Comparison of ENCODE assay signal across 1 cellular context in the genomic region with DNA sequence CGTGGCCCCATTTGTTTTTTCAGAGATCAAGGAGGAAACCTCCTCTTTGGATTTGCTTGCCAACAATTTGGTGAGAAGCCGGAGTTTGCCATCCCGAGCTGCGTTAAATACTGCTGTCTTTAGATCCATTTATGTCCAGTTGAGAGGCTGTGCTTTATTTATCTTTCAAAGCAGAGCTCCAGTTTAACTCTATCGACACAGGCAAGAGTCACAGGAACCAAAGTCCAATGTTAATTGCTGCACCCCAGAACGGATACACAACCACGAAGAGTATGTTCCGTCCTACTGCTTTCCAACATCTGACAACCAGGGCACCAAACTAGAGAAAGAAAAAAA.
TF ChIP-seq lines count a peak whose summit lies in the region.

No MANE protein-coding gene starts in this region.

TF ChIP-seq in HepG2, 621 proteins besides CTCF, POLR2A, EP300 and RAD21 (continued from another document and continues in another):
- TF ChIP-seq, protein P1, sequence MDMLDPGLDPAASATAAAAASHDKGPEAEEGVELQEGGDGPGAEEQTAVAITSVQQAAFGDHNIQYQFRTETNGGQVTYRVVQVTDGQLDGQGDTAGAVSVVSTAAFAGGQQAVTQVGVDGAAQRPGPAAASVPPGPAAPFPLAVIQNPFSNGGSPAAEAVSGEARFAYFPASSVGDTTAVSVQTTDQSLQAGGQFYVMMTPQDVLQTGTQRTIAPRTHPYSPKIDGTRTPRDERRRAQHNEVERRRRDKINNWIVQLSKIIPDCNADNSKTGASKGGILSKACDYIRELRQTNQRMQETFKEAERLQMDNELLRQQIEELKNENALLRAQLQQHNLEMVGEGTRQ (IDR thresholded peaks at IDR 0.05; ENCODE audit: low read depth, low read length) = no peak
- TF ChIP-seq, protein P1 (CRISPR knock-in tag; IDR thresholded peaks at IDR 0.05; ENCODE audit: borderline replicate concordance) = no peak
- TF ChIP-seq RFX5 (IDR thresholded peaks at IDR 0.05; ENCODE audit: low read depth, low read length) = no peak
- TF ChIP-seq, protein P2, sequence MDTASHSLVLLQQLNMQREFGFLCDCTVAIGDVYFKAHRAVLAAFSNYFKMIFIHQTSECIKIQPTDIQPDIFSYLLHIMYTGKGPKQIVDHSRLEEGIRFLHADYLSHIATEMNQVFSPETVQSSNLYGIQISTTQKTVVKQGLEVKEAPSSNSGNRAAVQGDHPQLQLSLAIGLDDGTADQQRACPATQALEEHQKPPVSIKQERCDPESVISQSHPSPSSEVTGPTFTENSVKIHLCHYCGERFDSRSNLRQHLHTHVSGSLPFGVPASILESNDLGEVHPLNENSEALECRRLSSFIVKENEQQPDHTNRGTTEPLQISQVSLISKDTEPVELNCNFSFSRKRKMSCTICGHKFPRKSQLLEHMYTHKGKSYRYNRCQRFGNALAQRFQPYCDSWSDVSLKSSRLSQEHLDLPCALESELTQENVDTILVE (CRISPR knock-in tag; IDR thresholded peaks at IDR 0.05) = no peak
- TF ChIP-seq HOXA3 (CRISPR knock-in tag; IDR thresholded peaks at IDR 0.05) = 0 out of 2 replicates have a peak, but pooled peaks have one; percentile 33
- no peak for TF ChIP-seq MTF1 (CRISPR knock-in tag; IDR thresholded peaks at IDR 0.05)
- TF ChIP-seq FOXK1 (CRISPR knock-in tag; IDR thresholded peaks at IDR 0.05; ENCODE audit: borderline replicate concordance, low read depth) = no peak
- no peak for TF ChIP-seq CHCHD3 (CRISPR knock-in tag; IDR thresholded peaks at IDR 0.05)
- peak; percentile 91 for TF ChIP-seq MIXL1 (CRISPR knock-in tag; IDR thresholded peaks at IDR 0.05)
- TF ChIP-seq, protein P3, sequence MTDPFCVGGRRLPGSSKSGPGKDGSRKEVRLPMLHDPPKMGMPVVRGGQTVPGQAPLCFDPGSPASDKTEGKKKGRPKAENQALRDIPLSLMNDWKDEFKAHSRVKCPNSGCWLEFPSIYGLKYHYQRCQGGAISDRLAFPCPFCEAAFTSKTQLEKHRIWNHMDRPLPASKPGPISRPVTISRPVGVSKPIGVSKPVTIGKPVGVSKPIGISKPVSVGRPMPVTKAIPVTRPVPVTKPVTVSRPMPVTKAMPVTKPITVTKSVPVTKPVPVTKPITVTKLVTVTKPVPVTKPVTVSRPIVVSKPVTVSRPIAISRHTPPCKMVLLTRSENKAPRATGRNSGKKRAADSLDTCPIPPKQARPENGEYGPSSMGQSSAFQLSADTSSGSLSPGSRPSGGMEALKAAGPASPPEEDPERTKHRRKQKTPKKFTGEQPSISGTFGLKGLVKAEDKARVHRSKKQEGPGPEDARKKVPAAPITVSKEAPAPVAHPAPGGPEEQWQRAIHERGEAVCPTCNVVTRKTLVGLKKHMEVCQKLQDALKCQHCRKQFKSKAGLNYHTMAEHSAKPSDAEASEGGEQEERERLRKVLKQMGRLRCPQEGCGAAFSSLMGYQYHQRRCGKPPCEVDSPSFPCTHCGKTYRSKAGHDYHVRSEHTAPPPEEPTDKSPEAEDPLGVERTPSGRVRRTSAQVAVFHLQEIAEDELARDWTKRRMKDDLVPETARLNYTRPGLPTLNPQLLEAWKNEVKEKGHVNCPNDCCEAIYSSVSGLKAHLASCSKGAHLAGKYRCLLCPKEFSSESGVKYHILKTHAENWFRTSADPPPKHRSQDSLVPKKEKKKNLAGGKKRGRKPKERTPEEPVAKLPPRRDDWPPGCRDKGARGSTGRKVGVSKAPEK (CRISPR knock-in tag; IDR thresholded peaks at IDR 0.05; ENCODE audit: borderline replicate concordance) = no peak
- no peak for TF ChIP-seq TCF12 (IDR thresholded peaks at IDR 0.05)
- TF ChIP-seq TCF12 (CRISPR knock-in tag; IDR thresholded peaks at IDR 0.05) = no peak
- TF ChIP-seq ZNF670 (CRISPR knock-in tag; IDR thresholded peaks at IDR 0.05; ENCODE audit: borderline replicate concordance) = no peak
- TF ChIP-seq ZNF75D (CRISPR knock-in tag; IDR thresholded peaks at IDR 0.05; ENCODE audit: borderline replicate concordance) = no peak
- no peak for TF ChIP-seq SMARCE1 (IDR thresholded peaks at IDR 0.05; ENCODE audit: borderline replicate concordance)
- TF ChIP-seq RCOR2 (CRISPR knock-in tag; IDR thresholded peaks at IDR 0.05) = no peak
- TF ChIP-seq ZNF569 (CRISPR knock-in tag; IDR thresholded peaks at IDR 0.05; ENCODE audit: borderline replicate concordance) = no peak
- TF ChIP-seq ZNF775 (CRISPR knock-in tag; IDR thresholded peaks at IDR 0.05; ENCODE audit: borderline replicate concordance) = no peak
- TF ChIP-seq, protein P4, sequence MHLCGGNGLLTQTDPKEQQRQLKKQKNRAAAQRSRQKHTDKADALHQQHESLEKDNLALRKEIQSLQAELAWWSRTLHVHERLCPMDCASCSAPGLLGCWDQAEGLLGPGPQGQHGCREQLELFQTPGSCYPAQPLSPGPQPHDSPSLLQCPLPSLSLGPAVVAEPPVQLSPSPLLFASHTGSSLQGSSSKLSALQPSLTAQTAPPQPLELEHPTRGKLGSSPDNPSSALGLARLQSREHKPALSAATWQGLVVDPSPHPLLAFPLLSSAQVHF (CRISPR knock-in tag; IDR thresholded peaks at IDR 0.05) = no peak
- TF ChIP-seq FOSL2 (CRISPR knock-in tag; IDR thresholded peaks at IDR 0.05) = no peak
- TF ChIP-seq, protein P5, sequence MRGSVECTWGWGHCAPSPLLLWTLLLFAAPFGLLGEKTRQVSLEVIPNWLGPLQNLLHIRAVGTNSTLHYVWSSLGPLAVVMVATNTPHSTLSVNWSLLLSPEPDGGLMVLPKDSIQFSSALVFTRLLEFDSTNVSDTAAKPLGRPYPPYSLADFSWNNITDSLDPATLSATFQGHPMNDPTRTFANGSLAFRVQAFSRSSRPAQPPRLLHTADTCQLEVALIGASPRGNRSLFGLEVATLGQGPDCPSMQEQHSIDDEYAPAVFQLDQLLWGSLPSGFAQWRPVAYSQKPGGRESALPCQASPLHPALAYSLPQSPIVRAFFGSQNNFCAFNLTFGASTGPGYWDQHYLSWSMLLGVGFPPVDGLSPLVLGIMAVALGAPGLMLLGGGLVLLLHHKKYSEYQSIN (CRISPR knock-in tag; IDR thresholded peaks at IDR 0.05; ENCODE audit: borderline replicate concordance) = no peak
- no peak for TF ChIP-seq ZBTB7A (CRISPR knock-in tag; IDR thresholded peaks at IDR 0.05)
- no peak for TF ChIP-seq NR2F2 (IDR thresholded peaks at IDR 0.05; ENCODE audit: borderline replicate concordance, low read depth)
- TF ChIP-seq, protein P6, sequence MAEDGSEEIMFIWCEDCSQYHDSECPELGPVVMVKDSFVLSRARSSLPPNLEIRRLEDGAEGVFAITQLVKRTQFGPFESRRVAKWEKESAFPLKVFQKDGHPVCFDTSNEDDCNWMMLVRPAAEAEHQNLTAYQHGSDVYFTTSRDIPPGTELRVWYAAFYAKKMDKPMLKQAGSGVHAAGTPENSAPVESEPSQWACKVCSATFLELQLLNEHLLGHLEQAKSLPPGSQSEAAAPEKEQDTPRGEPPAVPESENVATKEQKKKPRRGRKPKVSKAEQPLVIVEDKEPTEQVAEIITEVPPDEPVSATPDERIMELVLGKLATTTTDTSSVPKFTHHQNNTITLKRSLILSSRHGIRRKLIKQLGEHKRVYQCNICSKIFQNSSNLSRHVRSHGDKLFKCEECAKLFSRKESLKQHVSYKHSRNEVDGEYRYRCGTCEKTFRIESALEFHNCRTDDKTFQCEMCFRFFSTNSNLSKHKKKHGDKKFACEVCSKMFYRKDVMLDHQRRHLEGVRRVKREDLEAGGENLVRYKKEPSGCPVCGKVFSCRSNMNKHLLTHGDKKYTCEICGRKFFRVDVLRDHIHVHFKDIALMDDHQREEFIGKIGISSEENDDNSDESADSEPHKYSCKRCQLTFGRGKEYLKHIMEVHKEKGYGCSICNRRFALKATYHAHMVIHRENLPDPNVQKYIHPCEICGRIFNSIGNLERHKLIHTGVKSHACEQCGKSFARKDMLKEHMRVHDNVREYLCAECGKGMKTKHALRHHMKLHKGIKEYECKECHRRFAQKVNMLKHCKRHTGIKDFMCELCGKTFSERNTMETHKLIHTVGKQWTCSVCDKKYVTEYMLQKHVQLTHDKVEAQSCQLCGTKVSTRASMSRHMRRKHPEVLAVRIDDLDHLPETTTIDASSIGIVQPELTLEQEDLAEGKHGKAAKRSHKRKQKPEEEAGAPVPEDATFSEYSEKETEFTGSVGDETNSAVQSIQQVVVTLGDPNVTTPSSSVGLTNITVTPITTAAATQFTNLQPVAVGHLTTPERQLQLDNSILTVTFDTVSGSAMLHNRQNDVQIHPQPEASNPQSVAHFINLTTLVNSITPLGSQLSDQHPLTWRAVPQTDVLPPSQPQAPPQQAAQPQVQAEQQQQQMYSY (CRISPR knock-in tag; IDR thresholded peaks at IDR 0.05) = no peak
- TF ChIP-seq SRF (IDR thresholded peaks at IDR 0.05; ENCODE audit: low read depth, low read length) = no peak
- TF ChIP-seq, protein P7, sequence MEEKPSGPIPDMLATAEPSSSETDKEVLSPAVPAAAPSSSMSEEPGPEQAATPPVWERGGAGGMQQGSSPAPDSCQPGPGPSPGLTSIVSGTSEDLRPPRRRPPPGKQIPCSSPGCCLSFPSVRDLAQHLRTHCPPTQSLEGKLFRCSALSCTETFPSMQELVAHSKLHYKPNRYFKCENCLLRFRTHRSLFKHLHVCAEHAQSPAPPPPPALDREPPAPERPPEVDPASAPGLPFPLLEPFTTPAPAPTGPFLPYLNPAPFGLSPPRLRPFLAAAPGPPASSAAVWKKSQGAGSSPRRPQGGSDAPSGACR (CRISPR knock-in tag; IDR thresholded peaks at IDR 0.05) = no peak
- TF ChIP-seq ZNF83 (CRISPR knock-in tag; IDR thresholded peaks at IDR 0.05; ENCODE audit: borderline replicate concordance) = no peak
- peak; percentile 44; the same call in 1 of the 2 replicates for TF ChIP-seq ZNF749 (CRISPR knock-in tag; IDR thresholded peaks at IDR 0.05; ENCODE audit: borderline replicate concordance)
- no peak for TF ChIP-seq CENPT (CRISPR knock-in tag; IDR thresholded peaks at IDR 0.05; ENCODE audit: low read depth)
- no peak for TF ChIP-seq HNRNPLL (IDR thresholded peaks at IDR 0.05; ENCODE audit: low read depth, low read length, poor library complexity, severe bottlenecking)
- TF ChIP-seq KMT2B (CRISPR knock-in tag; IDR thresholded peaks at IDR 0.05) = no peak
- TF ChIP-seq ZNF747 (CRISPR knock-in tag; IDR thresholded peaks at IDR 0.05; ENCODE audit: borderline replicate concordance) = no peak
- no peak for TF ChIP-seq ATRX (CRISPR knock-in tag; IDR thresholded peaks at IDR 0.05; ENCODE audit: borderline replicate concordance)
- TF ChIP-seq, protein P8, sequence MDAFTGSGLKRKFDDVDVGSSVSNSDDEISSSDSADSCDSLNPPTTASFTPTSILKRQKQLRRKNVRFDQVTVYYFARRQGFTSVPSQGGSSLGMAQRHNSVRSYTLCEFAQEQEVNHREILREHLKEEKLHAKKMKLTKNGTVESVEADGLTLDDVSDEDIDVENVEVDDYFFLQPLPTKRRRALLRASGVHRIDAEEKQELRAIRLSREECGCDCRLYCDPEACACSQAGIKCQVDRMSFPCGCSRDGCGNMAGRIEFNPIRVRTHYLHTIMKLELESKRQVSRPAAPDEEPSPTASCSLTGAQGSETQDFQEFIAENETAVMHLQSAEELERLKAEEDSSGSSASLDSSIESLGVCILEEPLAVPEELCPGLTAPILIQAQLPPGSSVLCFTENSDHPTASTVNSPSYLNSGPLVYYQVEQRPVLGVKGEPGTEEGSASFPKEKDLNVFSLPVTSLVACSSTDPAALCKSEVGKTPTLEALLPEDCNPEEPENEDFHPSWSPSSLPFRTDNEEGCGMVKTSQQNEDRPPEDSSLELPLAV (CRISPR knock-in tag; conservative IDR thresholded peaks at IDR 0.05; ENCODE audit: low read depth) = no peak
- no peak for TF ChIP-seq HNRNPL (IDR thresholded peaks at IDR 0.05; ENCODE audit: low read depth, low read length)
- TF ChIP-seq ZNF530 (CRISPR knock-in tag; IDR thresholded peaks at IDR 0.05; ENCODE audit: low read depth) = no peak
- no peak for TF ChIP-seq ZNF839 (CRISPR knock-in tag; IDR thresholded peaks at IDR 0.05; ENCODE audit: borderline replicate concordance)
- TF ChIP-seq PAWR (CRISPR knock-in tag; IDR thresholded peaks at IDR 0.05; ENCODE audit: borderline replicate concordance) = no peak
- no peak for TF ChIP-seq ZNF17 (CRISPR knock-in tag; IDR thresholded peaks at IDR 0.05)
- TF ChIP-seq MBD4 (IDR thresholded peaks at IDR 0.05; ENCODE audit: borderline replicate concordance, low read length) = no peak
- TF ChIP-seq CHD2 (IDR thresholded peaks at IDR 0.05; ENCODE audit: low read depth, low read length) = no peak
- no peak for TF ChIP-seq HES4 (CRISPR knock-in tag; IDR thresholded peaks at IDR 0.05; ENCODE audit: borderline replicate concordance)
- TF ChIP-seq CBFB (CRISPR knock-in tag; IDR thresholded peaks at IDR 0.05) = no peak
- no peak for TF ChIP-seq ZNF7 (CRISPR knock-in tag; IDR thresholded peaks at IDR 0.05)
- no peak for TF ChIP-seq RFXAP (CRISPR knock-in tag; IDR thresholded peaks at IDR 0.05; ENCODE audit: borderline replicate concordance)
- no peak for TF ChIP-seq MAFK (conservative IDR thresholded peaks at IDR 0.05 in 1 of 2, IDR thresholded peaks at IDR 0.05 in 1 of 2; ENCODE audit: low read length in 2 of 2)
- no peak for TF ChIP-seq ZSCAN29 (CRISPR knock-in tag; conservative IDR thresholded peaks at IDR 0.05)
- 0 out of 2 replicates have a peak, but pooled peaks have one; percentile 7 for TF ChIP-seq TBX2 (CRISPR knock-in tag; IDR thresholded peaks at IDR 0.05; ENCODE audit: borderline replicate concordance)
- TF ChIP-seq, protein P9, sequence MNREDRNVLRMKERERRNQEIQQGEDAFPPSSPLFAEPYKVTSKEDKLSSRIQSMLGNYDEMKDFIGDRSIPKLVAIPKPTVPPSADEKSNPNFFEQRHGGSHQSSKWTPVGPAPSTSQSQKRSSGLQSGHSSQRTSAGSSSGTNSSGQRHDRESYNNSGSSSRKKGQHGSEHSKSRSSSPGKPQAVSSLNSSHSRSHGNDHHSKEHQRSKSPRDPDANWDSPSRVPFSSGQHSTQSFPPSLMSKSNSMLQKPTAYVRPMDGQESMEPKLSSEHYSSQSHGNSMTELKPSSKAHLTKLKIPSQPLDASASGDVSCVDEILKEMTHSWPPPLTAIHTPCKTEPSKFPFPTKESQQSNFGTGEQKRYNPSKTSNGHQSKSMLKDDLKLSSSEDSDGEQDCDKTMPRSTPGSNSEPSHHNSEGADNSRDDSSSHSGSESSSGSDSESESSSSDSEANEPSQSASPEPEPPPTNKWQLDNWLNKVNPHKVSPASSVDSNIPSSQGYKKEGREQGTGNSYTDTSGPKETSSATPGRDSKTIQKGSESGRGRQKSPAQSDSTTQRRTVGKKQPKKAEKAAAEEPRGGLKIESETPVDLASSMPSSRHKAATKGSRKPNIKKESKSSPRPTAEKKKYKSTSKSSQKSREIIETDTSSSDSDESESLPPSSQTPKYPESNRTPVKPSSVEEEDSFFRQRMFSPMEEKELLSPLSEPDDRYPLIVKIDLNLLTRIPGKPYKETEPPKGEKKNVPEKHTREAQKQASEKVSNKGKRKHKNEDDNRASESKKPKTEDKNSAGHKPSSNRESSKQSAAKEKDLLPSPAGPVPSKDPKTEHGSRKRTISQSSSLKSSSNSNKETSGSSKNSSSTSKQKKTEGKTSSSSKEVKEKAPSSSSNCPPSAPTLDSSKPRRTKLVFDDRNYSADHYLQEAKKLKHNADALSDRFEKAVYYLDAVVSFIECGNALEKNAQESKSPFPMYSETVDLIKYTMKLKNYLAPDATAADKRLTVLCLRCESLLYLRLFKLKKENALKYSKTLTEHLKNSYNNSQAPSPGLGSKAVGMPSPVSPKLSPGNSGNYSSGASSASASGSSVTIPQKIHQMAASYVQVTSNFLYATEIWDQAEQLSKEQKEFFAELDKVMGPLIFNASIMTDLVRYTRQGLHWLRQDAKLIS (CRISPR knock-in tag; IDR thresholded peaks at IDR 0.05) = no peak
- TF ChIP-seq MTA1 (CRISPR knock-in tag; IDR thresholded peaks at IDR 0.05; ENCODE audit: borderline replicate concordance) = no peak
